In the genomic region with DNA sequence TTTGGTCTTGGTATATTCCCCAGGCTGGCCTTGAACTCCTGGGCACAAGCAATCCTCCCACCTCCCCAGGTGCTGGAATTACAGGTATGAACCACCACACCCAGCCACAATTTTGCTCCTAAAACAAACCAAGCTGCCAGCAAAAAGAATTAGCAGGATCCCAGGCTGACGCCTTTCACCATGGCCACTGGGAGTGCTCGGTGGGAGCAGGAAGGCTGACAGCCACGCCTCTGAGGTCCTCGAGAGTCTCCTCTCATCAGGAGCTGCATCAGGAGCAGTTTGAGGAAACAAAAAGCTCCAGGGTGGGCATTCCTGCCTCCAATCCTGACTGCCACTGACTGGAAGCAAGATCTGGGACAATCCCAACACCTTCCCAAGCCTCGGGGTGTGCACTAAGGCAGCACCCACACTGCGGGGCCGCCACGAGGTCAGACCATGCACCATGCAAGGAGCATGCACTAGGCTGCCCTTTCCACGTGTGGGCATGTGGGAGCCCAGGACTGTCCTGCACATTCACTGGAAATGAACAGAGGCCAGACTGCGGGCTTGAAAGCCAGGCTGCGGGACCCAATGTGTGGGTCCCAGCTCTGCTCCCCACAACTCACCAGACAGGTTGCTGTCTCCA, we compare ENCODE assay signal across 17 cellular contexts. TPM values are rescaled to one million over a fixed set of nuclear protein-coding genes. Genes with fewer than 3 reads are reported as not detected.
A peak's percentile ranks its signal among the peaks of the same experiment; 100 is the strongest.
DNase-seq lines count a peak whose midpoint lies in the region; ATAC-seq and TF ChIP-seq lines count a peak whose summit lies in the region.
"Had no signal": no experiment of that assay in that cellular context is flagged by ENCODE, and none has a peak within 500 bp of the region (broad histone marks: within the 10 kb centered on the region; RNA-seq: fewer than 3 reads in every experiment).

No MANE protein-coding gene starts in this region.

- ATAC-seq in left colon, result peak; percentile 40

- H2BK5ac ChIP-seq in trophoblast cell (ENCODE audit: low read depth, low read length, poor library complexity), result no peak overlapping the region

- H3K23ac ChIP-seq in trophoblast cell (ENCODE audit: low read length), result peak overlapping the region; percentile 7

- H4K91ac ChIP-seq in trophoblast cell (ENCODE audit: low read depth, low read length), result no peak overlapping the region

- H3K27me3 ChIP-seq in trophoblast cell (ENCODE audit: insufficient read depth, low read length) (no peaks in the 10 kb centered on the region), SK-N-SH (ENCODE audit: insufficient read depth) (peaks cover 8% of the 10 kb centered on the region; the same call in 1 of the 2 replicates)

- H3K79me1 ChIP-seq in trophoblast cell (ENCODE audit: low read length), result no peaks in the 10 kb centered on the region

- H2AK5ac ChIP-seq in trophoblast cell (ENCODE audit: low read length), result no peak overlapping the region

- H3K9ac ChIP-seq in trophoblast cell (ENCODE audit: low read length) (no peak overlapping the region), SK-N-SH (no peak overlapping the region)

- no peaks in the 10 kb centered on the region for H4K20me1 ChIP-seq in SK-N-SH (ENCODE audit: insufficient read depth)

- CTCF ChIA-PET in SK-N-SH (lab: Yijun Ruan, JAX), result interaction anchor here (1.0 kb wide), 2 partner anchors 134 to 138 kb away, joined by 3 read pairs; no protein-coding TSS in a partner anchor

- TF ChIP-seq CTCF in SK-N-SH (IDR thresholded peaks at IDR 0.05), result no peak

- H2BK12ac ChIP-seq in trophoblast cell (ENCODE audit: low read length), result no peak overlapping the region

- H3K14ac ChIP-seq in trophoblast cell (ENCODE audit: low read length), result no peak overlapping the region

- H3K4me2 ChIP-seq in trophoblast cell (ENCODE audit: low read length) (no peak overlapping the region), SK-N-SH (no peak overlapping the region)

- H3K36me3 ChIP-seq in trophoblast cell (ENCODE audit: control insufficient read depth in 1 of 2, insufficient read depth in 2 of 2, low read length in 2 of 2) (no peaks in the 10 kb centered on the region), SK-N-SH (replicated peaks in 1 of 2; ENCODE audit: control insufficient read depth in 1 of 2, insufficient read depth in 2 of 2, low read length in 1 of 2) (no peaks in the 10 kb centered on the region)

- H3K4me1 ChIP-seq in trophoblast cell (ENCODE audit: control insufficient read depth in 1 of 2, insufficient read depth in 2 of 2, low read length in 2 of 2) (no peaks in the 10 kb centered on the region), SK-N-SH (ENCODE audit: control insufficient read depth in 1 of 2, insufficient read depth in 2 of 2, low read depth in 1 of 2, low read length in 1 of 2) (no peaks in the 10 kb centered on the region)

- POLR2A ChIA-PET in SK-N-SH (lab: Yijun Ruan, JAX), result no interaction called here

- no CpG with 5 or more reads among the region's 11 CpGs for WGBS in trophoblast cell (ENCODE audit: extremely low coverage, insufficient coverage, insufficient read length)
- 58% methylated on average over 8 of the region's 11 CpGs for WGBS in SK-N-SH (ENCODE audit: low lambda C conversion rate)

- H3K4me3 ChIP-seq in trophoblast cell (ENCODE audit: low read depth, low read length), result no peak overlapping the region
- no peak overlapping the region for H3K4me3 ChIP-seq in SK-N-SH (ENCODE audit: low read depth in 2 of 2, low read length in 1 of 2)

- no peak overlapping the region for H3K18ac ChIP-seq in trophoblast cell (ENCODE audit: low read length)

- H3K79me2 ChIP-seq in trophoblast cell (ENCODE audit: control insufficient read depth, insufficient read depth, low read length, poor library complexity), result no peaks in the 10 kb centered on the region
- no peaks in the 10 kb centered on the region for H3K79me2 ChIP-seq in SK-N-SH (ENCODE audit: insufficient read depth)

- no peak overlapping the region for H2AFZ ChIP-seq in trophoblast cell (ENCODE audit: insufficient read depth, low read length, poor library complexity)
- H2AFZ ChIP-seq in SK-N-SH (ENCODE audit: low read depth), result no peak overlapping the region

- no peak for TF ChIP-seq EP300 in SK-N-SH (IDR thresholded peaks at IDR 0.05; ENCODE audit: borderline replicate concordance in 1 of 2, low read depth in 1 of 2, low read length in 1 of 2)

- H3F3A ChIP-seq in SK-N-SH (replicated peaks; ENCODE audit: insufficient read depth), result no peaks in the 10 kb centered on the region

- no peak overlapping the region for H2BK120ac ChIP-seq in trophoblast cell (ENCODE audit: insufficient read depth, low read length, poor library complexity)

- no peaks in the 10 kb centered on the region for H3K9me2 ChIP-seq in SK-N-SH

- peak; percentile 44 for DNase-seq in activated effector memory CD4-positive, alpha-beta T cell treated with anti-CD3 and anti-CD28 coated beads, Interleukin-2, amount 50 U/mL, for 16 hours
- no peak for DNase-seq in activated effector memory CD4-positive, alpha-beta T cell treated with Interleukin-2 at 50 U/mL for 16 hours
- DNase-seq in left colon, result no peak
- DNase-seq in trophoblast cell, result no peak
- no peak for DNase-seq in SK-N-SH
- no peak for DNase-seq in NCI-H446 treated with DMSO at 0.1 percent for 48 hours (lab: John Stamatoyannopoulos, UW)
- DNase-seq in AG08395 (ENCODE audit: low spot score), result no peak
- DNase-seq in amygdala (lab: John Stamatoyannopoulos, UW), result no peak
- DNase-seq: AML-193; C1 segment of cervical spinal cord; Calu3; CD4-positive, alpha-beta T cell; DMS 273 treated with DMSO at 0.1 percent for 48 hours; H7 had no signal

- no peak overlapping the region for H3K4ac ChIP-seq in trophoblast cell (ENCODE audit: low read depth, low read length)

- intact Hi-C loops in left colon (cut with DNase I, micrococcal nuclease), result no loop called here

- H3K9me3 ChIP-seq in trophoblast cell (ENCODE audit: insufficient read depth, low read depth, low read length), result peaks cover 5% of the 10 kb centered on the region
- H3K9me3 ChIP-seq in SK-N-SH, result no peaks in the 10 kb centered on the region

- TF ChIP-seq RAD21 in SK-N-SH (IDR thresholded peaks at IDR 0.05; ENCODE audit: low read length), result no peak

- H4K8ac ChIP-seq in trophoblast cell (ENCODE audit: low read depth, low read length), result no peak overlapping the region

- H4K12ac ChIP-seq in trophoblast cell (ENCODE audit: low read depth, low read length), result no peak overlapping the region

- H3K27ac ChIP-seq in trophoblast cell (ENCODE audit: low read depth, low read length) (no peak overlapping the region), SK-N-SH (ENCODE audit: low read depth in 2 of 2, low read length in 1 of 2) (no peak overlapping the region)
- H3K27ac ChIP-seq: 22Rv1, HL-60 had no signal

TF ChIP-seq in SK-N-SH, 30 proteins besides CTCF, POLR2A, EP300 and RAD21:
- no peak for TF ChIP-seq FOXM1 (IDR thresholded peaks at IDR 0.05; ENCODE audit: low read depth)
- TF ChIP-seq GABPA (IDR thresholded peaks at IDR 0.05; ENCODE audit: low read depth), result no peak
- no peak for TF ChIP-seq POLR2AphosphoS5 (IDR thresholded peaks at IDR 0.05; ENCODE audit: low read depth, low read length)
- TF ChIP-seq MAX (IDR thresholded peaks at IDR 0.05; ENCODE audit: low read depth), result no peak
- no peak for TF ChIP-seq TEAD4 (IDR thresholded peaks at IDR 0.05; ENCODE audit: borderline replicate concordance, insufficient read depth)
- no peak for TF ChIP-seq TCF12 (IDR thresholded peaks at IDR 0.05)
- no peak for TF ChIP-seq REST (IDR thresholded peaks at IDR 0.05; ENCODE audit: low read depth, low read length)
- TF ChIP-seq NRF1 (IDR thresholded peaks at IDR 0.05; ENCODE audit: low read depth, low read length), result no peak
- TF ChIP-seq RXRA (IDR thresholded peaks at IDR 0.05; ENCODE audit: borderline replicate concordance, low read depth), result no peak
TF ChIP-seq in SK-N-SH: peak in this region for 0.

RNA-seq across cellular contexts. Expression of gene TFCP2L1, which starts 51.4 kb away (rescaled TPM):
- 100 to 1,000 TPM; 106 to 149 TPM for total RNA-seq in left colon
- polyA plus RNA-seq in trophoblast cell (2013), result 5.2 and 5.3 TPM in 2 replicates
- not detected in 2 replicates for polyA plus RNA-seq in SK-N-SH (2012; rRNA removed)
- not detected in 2 replicates for polyA plus RNA-seq in SK-N-SH (2012; cell fraction: cytosol; rRNA removed)
- not detected in 2 replicates for polyA plus RNA-seq in SK-N-SH (2012; cell fraction: nucleus; rRNA removed)
- total RNA-seq: A673 had no signal
